ENCODE assay signal across 7 cellular contexts in the genomic region with DNA sequence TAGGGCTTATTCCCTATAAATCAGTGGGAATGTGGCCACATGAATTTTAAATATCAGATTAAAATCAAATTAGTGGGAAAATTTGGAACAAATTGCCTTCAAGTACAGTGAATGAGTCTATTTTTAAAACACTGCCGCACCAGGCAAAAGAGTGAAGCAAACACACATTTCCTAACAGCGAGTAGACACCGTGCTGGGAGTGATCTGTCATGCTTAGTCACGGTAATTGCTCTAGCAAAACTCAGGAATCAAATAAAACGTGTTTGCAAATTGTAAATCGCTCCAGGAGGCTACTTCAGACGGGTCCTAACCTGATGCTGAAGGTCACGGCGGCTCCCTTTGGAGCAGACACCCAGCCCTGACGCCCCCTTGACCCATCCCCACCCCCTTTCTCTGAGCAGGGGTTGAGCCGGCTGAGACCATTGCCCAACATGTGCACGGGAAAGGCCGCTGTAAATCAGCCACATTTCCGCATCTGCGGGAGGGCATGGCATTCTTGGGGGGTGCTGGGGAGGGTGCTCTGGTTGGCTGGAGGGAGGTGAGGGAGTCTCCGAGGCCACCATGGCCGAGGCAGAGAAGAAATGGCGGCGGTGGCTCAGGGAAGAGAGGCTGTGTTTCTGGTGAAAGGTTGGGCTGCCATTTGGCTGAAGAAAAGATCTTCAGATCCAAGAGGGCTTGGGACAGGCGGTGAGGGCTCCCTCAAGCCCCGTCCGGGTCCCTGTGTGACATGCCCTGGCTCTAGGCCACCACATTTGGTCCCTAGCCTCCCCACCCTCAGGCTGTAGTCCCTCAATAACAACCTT. TPM values are rescaled to one million over a fixed set of nuclear protein-coding genes. Genes with fewer than 3 reads are reported as not detected.
DNase-seq lines count a peak whose midpoint lies in the region; ATAC-seq, FAIRE-seq and TF ChIP-seq lines count a peak whose summit lies in the region.

No MANE protein-coding gene starts in this region.

- peak overlapping the region; percentile 45 for H3K4me3 ChIP-seq in thoracic aorta

- H3K36me3 Mint-ChIP-seq in HFFc6 (ENCODE audit: low read depth): peaks cover 5% of the 10 kb centered on the region; the same call in 1 of the 2 replicates

- H3K36me3 ChIP-seq in thoracic aorta: no peaks in the 10 kb centered on the region

- H3K27ac Mint-ChIP-seq in HFFc6: peak overlapping the region; percentile 90

- peak; percentile 17 for FAIRE-seq in RCC 7860 (lab: Jason Lieb, UNC)
- FAIRE-seq in GM12891 (lab: Jason Lieb, UNC): no peak

- DNase-seq in HFFc6 (peak; percentile 84), RCC 7860 (ENCODE audit: low spot score) (peak; percentile 35), left ventricle myocardium superior (no peak), thoracic aorta (ENCODE audit: low spot score) (no peak), GM12891 (ENCODE audit: insufficient read length, low spot score) (no peak), GM19240 (ENCODE audit: insufficient read length, low spot score) (no peak)

- TF ChIP-seq CTCF in HFFc6 (IDR thresholded peaks at IDR 0.05): peak; percentile 27
- no peak for TF ChIP-seq CTCF in thoracic aorta (IDR thresholded peaks at IDR 0.05)

- no peak overlapping the region for H3K27ac ChIP-seq in thoracic aorta

- no peaks in the 10 kb centered on the region for H3K27me3 ChIP-seq in thoracic aorta (replicated peaks; ENCODE audit: insufficient read depth)

- ATAC-seq in left ventricle myocardium superior (peak; percentile 53), thoracic aorta (ENCODE audit: insufficient number of reproducible peaks, low FRiP score, low read depth) (peak; percentile 49), HG02571 (IDR thresholded peaks at IDR 0.05; ENCODE audit: unreplicated experiment) (no peak)

- intact Hi-C loops in left ventricle myocardium superior (cut with micrococcal nuclease): no loop called here

- peaks cover 7 to 14% of the 10 kb centered on the region in 2 donors for H3K4me1 ChIP-seq in thoracic aorta (ENCODE audit: control insufficient read depth in 1 of 2, low read depth in 2 of 2)

- no peak for TF ChIP-seq POLR2A in GM12891 (IDR thresholded peaks at IDR 0.05; ENCODE audit: low read depth, low read length)

- H3K4me3 Mint-ChIP-seq in HFFc6: peak overlapping the region; percentile 74

- peaks cover 2% of the 10 kb centered on the region for H3K27me3 Mint-ChIP-seq in HFFc6 (ENCODE audit: insufficient read depth)

- H3K9me3 Mint-ChIP-seq in HFFc6: peaks cover 4% of the 10 kb centered on the region; the same call in 1 of the 2 replicates

- H3K9me3 ChIP-seq in thoracic aorta: peaks cover 1% of the 10 kb centered on the region

- peaks cover 51% of the 10 kb centered on the region for H3K4me1 Mint-ChIP-seq in HFFc6 (ENCODE audit: low read depth)

TF ChIP-seq in GM12891, 5 proteins besides CTCF, POLR2A, EP300 and RAD21:
- TF ChIP-seq POU2F2 (IDR thresholded peaks at IDR 0.05; ENCODE audit: low read depth, low read length) (no peak), SPI1 (IDR thresholded peaks at IDR 0.05; ENCODE audit: low read depth, low read length) (no peak), TAF1 (IDR thresholded peaks at IDR 0.05; ENCODE audit: low read depth, low read length) (no peak), PAX5 (IDR thresholded peaks at IDR 0.05; ENCODE audit: insufficient read depth, low read length, severe bottlenecking) (no peak), POLR2AphosphoS5 (IDR thresholded peaks at IDR 0.05; ENCODE audit: low read depth, low read length) (no peak)

RNA-seq across cellular contexts. Expression of a gene that starts 8.9 kb away (rescaled TPM):
- under 1 TPM in 5 of 6 experiments, not detected in 1; 0.12 to 0.24 (median 0.14) TPM for total RNA-seq in HFFc6 (2021; fragmentation: NEBNext Ultra II Directional; extraction: Animal tissue kit (Norgen Biotek cat#: 25700))
- total RNA-seq in left ventricle myocardium superior (2.4 TPM), thoracic aorta (1 to 10 TPM; 4.7 to 4.9 TPM)
- not detected for polyA plus RNA-seq in GM12891 (2012; ENCODE audit: low read depth, missing spikeins)

Comparison
In these comparisons a context has a peak if more than half of its experiments do, and no peak if none do; other contexts are left out.
1. DNase-seq: peak in HFFc6 (single experiment) and RCC 7860 (single experiment); none in left ventricle myocardium superior (single experiment), thoracic aorta (single experiment), GM12891 (single experiment) and GM19240 (single experiment).